ENCODE assay signal across 15 cellular contexts in the genomic region with DNA sequence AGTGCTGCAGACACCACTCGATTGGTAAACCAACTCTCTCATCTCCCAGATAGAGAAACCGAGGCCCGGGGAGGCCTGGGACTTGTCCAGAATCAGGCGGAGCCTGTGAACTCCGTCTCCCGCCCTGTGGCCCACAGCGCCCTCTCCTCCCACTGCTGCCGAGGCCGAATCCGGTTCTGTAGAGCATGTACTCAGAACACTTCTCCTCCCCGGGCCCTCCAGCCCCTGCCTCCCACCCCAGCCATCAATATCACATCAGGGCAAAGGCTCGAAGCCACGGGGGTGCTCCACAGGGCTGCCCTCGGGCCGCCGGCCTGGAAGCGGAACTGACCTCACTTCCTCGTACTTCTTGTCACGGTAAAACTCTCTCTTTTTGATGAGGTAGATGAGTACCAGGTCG. TPM values are rescaled to one million over a fixed set of nuclear protein-coding genes. Genes with fewer than 3 reads are reported as not detected.
"Had no signal": no experiment of that assay in that cellular context is flagged by ENCODE, and none has a peak within 500 bp of the region (broad histone marks: within the 10 kb centered on the region; RNA-seq: fewer than 3 reads in every experiment).

No MANE protein-coding gene starts in this region.

- H3K27ac ChIP-seq: body of pancreas, lower lobe of right lung, tibial nerve, WERI-Rb-1 had no signal

- H3K27ac Mint-ChIP-seq: stimulated activated naive CD8-positive, alpha-beta T cell treated with anti-CD3 and anti-CD28 coated beads, Interleukin-15, Interleukin-2, amounts not matched to agents 100 ng/mL and 50 ng/mL, for 24 hours had no signal

- H3K4me3 ChIP-seq: body of pancreas, lower lobe of right lung, tibial nerve had no signal

- H3K4me3 Mint-ChIP-seq: activated T-cell treated with anti-CD3 and anti-CD28 coated beads, Interleukin-2, amount 50 U/mL, for 4 hours; naive thymus-derived CD8-positive, alpha-beta T cell; stimulated activated naive CD8-positive, alpha-beta T cell treated with anti-CD3 and anti-CD28 coated beads, Interleukin-15, Interleukin-2, amounts not matched to agents 100 ng/mL and 50 ng/mL, for 24 hours; T-cell had no signal

- H3K36me3 ChIP-seq: lower lobe of right lung, tibial nerve, WERI-Rb-1 had no signal

- H3K9me3 ChIP-seq: body of pancreas, lower lobe of right lung, tibial nerve had no signal

- H3K9me3 Mint-ChIP-seq: activated T-cell treated with anti-CD3 and anti-CD28 coated beads, Interleukin-2, amount 50 U/mL, for 4 hours; effector memory CD8-positive, alpha-beta T cell; naive thymus-derived CD8-positive, alpha-beta T cell; stimulated activated naive CD8-positive, alpha-beta T cell treated with anti-CD3 and anti-CD28 coated beads, Interleukin-15, Interleukin-2, amounts not matched to agents 100 ng/mL and 50 ng/mL, for 24 hours; T-cell had no signal

- H3K27me3 Mint-ChIP-seq: effector memory CD8-positive, alpha-beta T cell; naive thymus-derived CD8-positive, alpha-beta T cell; stimulated activated naive CD8-positive, alpha-beta T cell treated with anti-CD3 and anti-CD28 coated beads, Interleukin-15, Interleukin-2, amounts not matched to agents 100 ng/mL and 50 ng/mL, for 24 hours; T-cell had no signal

- ATAC-seq: activated T-cell treated with anti-CD3 and anti-CD28 coated beads, Interleukin-2, amount 50 U/mL, for 4 hours; body of pancreas; effector memory CD8-positive, alpha-beta T cell; left colon; naive thymus-derived CD8-positive, alpha-beta T cell; SK-N-SH treated with all-trans-retinoic acid at 6 μM for 48 hours; T-cell had no signal

- DNase-seq: activated CD8-positive, alpha-beta memory T cell treated with anti-CD3 and anti-CD28 coated beads, Interleukin-2, amount 50 U/mL, for 4 hours; activated gamma-delta T cell treated with Interleukin-2 at 50 U/mL for 16 hours; activated T-cell treated with anti-CD3 and anti-CD28 coated beads, Interleukin-2, amount 50 U/mL, for 4 hours; body of pancreas; effector memory CD8-positive, alpha-beta T cell; left colon; lower lobe of right lung; stimulated activated CD4-positive, alpha-beta T cell treated with anti-CD3 and anti-CD28 coated beads, Interleukin-1b, Interleukin-23, amount 100 ng/mL, for 48 hours; stimulated activated CD8-positive, alpha-beta memory T cell treated with anti-CD3 and anti-CD28 coated beads, Interleukin-4, amount 100 ng/mL, for 48 hours; T-cell; WERI-Rb-1 had no signal

- H3K4me1 ChIP-seq: body of pancreas, lower lobe of right lung had no signal

RNA-seq across cellular contexts. Expression of gene HASPIN, which starts 42.1 kb away (rescaled TPM):
- total RNA-seq: body of pancreas had no signal
